In genomic region chr12:13234045-13234641, GRCh38 we compare ENCODE assay signal across 8 cellular contexts. TPM values are rescaled to one million over a fixed set of nuclear protein-coding genes. Genes with fewer than 3 reads are reported as not detected.
DNase-seq lines count a peak whose midpoint lies in the region; ATAC-seq, FAIRE-seq and TF ChIP-seq lines count a peak whose summit lies in the region.

No MANE protein-coding gene starts in this region.

- no peak for FAIRE-seq in D721Med (lab: Jason Lieb, UNC)

- no peaks in the 10 kb centered on the region for H3K27me3 ChIP-seq in GM23248 (replicated peaks; ENCODE audit: insufficient read depth)
- no peaks in the 10 kb centered on the region for H3K27me3 ChIP-seq in kidney epithelial cell (ENCODE audit: control insufficient read depth, insufficient read depth, low read length)

- no peaks in the 10 kb centered on the region for H3K4me1 ChIP-seq in GM23248 (ENCODE audit: insufficient read depth)

- H3K36me3 ChIP-seq in GM23248 (ENCODE audit: low read depth) (no peaks in the 10 kb centered on the region), kidney epithelial cell (ENCODE audit: control insufficient read depth, insufficient read depth, low read length) (no peaks in the 10 kb centered on the region)

- H3K9me3 Mint-ChIP-seq in brain = peaks cover 0 to 3% (median 2%) of the 10 kb centered on the region in 5 experiments

- H3K79me2 ChIP-seq in GM23248 (ENCODE audit: insufficient read depth) = no peaks in the 10 kb centered on the region

- no peak overlapping the region for H3K4me2 ChIP-seq in GM23248 (ENCODE audit: unreplicated experiment)

- H3F3A ChIP-seq in GM23248 (ENCODE audit: insufficient read depth) = no peaks in the 10 kb centered on the region

- no peak overlapping the region for H3K4me3 ChIP-seq in GM23248
- no peak overlapping the region for H3K4me3 ChIP-seq in kidney epithelial cell (ENCODE audit: low read depth, low read length)

- H2AFZ ChIP-seq in GM23248 = no peak overlapping the region

- no peak for ATAC-seq in GM21367 (IDR thresholded peaks at IDR 0.05; ENCODE audit: unreplicated experiment)

- peak; percentile 58 for TF ChIP-seq CTCF in D721Med (IDR thresholded peaks at IDR 0.05; ENCODE audit: insufficient read depth, missing control alignments)
- TF ChIP-seq CTCF in brain (conservative IDR thresholded peaks at IDR 0.05) = peak; percentile 65 to 70
- TF ChIP-seq CTCF in kidney epithelial cell (IDR thresholded peaks at IDR 0.05; ENCODE audit: insufficient read depth, low read length, poor library complexity, severe bottlenecking) = peak; percentile 86

- in situ Hi-C loops in GM23248 (cut with MboI) = loop anchor here (10.0 kb wide), 1 partner anchor 209 kb away; no protein-coding TSS in a partner anchor

- 28 to 36% methylated on average over 7 of the region's 7 CpGs for WGBS in GM23248 (ENCODE audit: low coverage in 1 of 2, low lambda C conversion rate in 2 of 2, missing lambda C conversion rate in 2 of 2), 2 experiments

- no peaks in the 10 kb centered on the region for H3K9me2 ChIP-seq in GM23248 (ENCODE audit: insufficient read depth)

- H4K20me1 ChIP-seq in GM23248 (ENCODE audit: insufficient read depth) = no peaks in the 10 kb centered on the region

- H3K9ac ChIP-seq in GM23248 = no peak overlapping the region

- no peak for DNase-seq in D721Med (ENCODE audit: insufficient read length, low spot score)
- DNase-seq in GM23248 = peak; percentile 77
- peak; percentile 58 for DNase-seq in OCI-M1 (lab: John Stamatoyannopoulos, UW)
- no peak for DNase-seq in kidney epithelial cell (ENCODE audit: low read depth)
- peak; percentile 57 for DNase-seq in stromal cell of bone marrow (ENCODE audit: low read depth)
- no peak for DNase-seq in UCSD-AML1 (lab: John Stamatoyannopoulos, UW; ENCODE audit: unreplicated experiment)

- H3K27ac Mint-ChIP-seq in brain = no peak overlapping the region

- H3K9me3 ChIP-seq in GM23248 (ENCODE audit: low read depth) = no peaks in the 10 kb centered on the region

- H3K36me3 Mint-ChIP-seq in brain = no peaks in the 10 kb centered on the region

- peaks cover 5% of the 10 kb centered on the region for H3K4me1 Mint-ChIP-seq in brain

- no peaks in the 10 kb centered on the region for H3K27me3 Mint-ChIP-seq in brain

- H3K4me3 Mint-ChIP-seq in brain = no peak overlapping the region

- H3K27ac ChIP-seq in GM23248 = no peak overlapping the region

RNA-seq across cellular contexts. Expression of gene EMP1, which starts 37.6 kb away (rescaled TPM):
- total RNA-seq in GM23248 (2014; rRNA removed; shearing (Covaris generic)) = 631 and 744 TPM in 2 replicates
- polyA plus RNA-seq in GM23248 (2016; fragmentation: Nextera tagmentation; extraction: Ambion mirVana) (496 and 518 TPM in 2 replicates), brain (ENCODE audit: insufficient read depth, low read depth, low replicate concordance) (11.7 TPM)
- total RNA-seq in kidney epithelial cell = 174 and 241 TPM in 2 replicates

Comparison
In these comparisons a context has a peak if more than half of its experiments do, and no peak if none do; other contexts are left out.
1. DNase-seq: peak in GM23248 (single experiment), OCI-M1 (single experiment) and stromal cell of bone marrow (single experiment); none in D721Med (single experiment), kidney epithelial cell (single experiment) and UCSD-AML1 (single experiment).
2. Peak in every context shown above with its lines, with median percentiles within 50 percentile points of each other: CTCF ChIP-seq.